ENCODE assay signal across 1 cellular context in the genomic region with DNA sequence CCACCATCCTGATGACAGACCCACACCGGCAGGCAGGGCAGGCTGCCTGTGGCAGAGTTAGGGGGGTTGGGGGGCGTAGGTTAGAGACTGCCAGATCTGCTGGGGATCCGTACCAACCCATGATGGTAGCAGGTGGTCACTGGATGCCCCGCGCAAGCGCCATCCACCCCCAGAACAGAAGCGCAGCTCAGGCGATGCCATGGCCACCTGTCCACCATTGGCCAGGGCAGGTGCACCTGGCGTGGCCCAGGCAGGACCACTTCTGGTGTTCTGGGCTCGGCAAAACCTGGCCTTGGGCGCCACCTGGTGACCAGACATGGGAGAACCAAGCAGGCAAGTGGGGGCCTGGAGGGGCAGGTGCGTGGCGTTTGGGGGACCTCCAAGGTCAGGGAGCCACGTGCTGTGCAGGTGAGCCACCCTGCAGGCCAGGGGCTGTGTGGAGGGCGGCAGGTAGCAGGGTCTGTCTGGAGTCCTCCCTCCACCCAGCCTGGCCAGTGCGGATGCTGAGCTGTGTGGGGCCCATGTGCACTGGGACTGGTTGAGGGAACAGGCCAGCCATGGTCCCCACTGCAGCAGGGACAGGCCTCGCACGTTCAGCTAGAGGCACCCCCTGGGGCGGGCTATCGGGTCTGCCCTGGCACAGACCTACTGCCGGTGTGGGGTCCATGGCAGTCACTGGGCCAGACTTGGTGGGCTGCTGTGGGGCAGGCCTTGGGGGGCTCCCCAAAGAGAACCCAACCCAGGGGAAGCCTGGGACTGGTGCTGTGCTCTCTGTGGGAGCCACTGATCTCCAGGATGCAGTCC.
TF ChIP-seq lines count a peak whose summit lies in the region.

No MANE protein-coding gene starts in this region.

TF ChIP-seq in HepG2, 621 proteins besides CTCF, POLR2A, EP300 and RAD21 (continues in another document):
- TF ChIP-seq, protein P1, sequence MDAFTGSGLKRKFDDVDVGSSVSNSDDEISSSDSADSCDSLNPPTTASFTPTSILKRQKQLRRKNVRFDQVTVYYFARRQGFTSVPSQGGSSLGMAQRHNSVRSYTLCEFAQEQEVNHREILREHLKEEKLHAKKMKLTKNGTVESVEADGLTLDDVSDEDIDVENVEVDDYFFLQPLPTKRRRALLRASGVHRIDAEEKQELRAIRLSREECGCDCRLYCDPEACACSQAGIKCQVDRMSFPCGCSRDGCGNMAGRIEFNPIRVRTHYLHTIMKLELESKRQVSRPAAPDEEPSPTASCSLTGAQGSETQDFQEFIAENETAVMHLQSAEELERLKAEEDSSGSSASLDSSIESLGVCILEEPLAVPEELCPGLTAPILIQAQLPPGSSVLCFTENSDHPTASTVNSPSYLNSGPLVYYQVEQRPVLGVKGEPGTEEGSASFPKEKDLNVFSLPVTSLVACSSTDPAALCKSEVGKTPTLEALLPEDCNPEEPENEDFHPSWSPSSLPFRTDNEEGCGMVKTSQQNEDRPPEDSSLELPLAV (CRISPR knock-in tag; conservative IDR thresholded peaks at IDR 0.05; ENCODE audit: low read depth) = no peak
- TF ChIP-seq ZNF205 (CRISPR knock-in tag; IDR thresholded peaks at IDR 0.05) = 0 out of 2 replicates have a peak, but pooled peaks have one; percentile 35
- TF ChIP-seq MED8 (CRISPR knock-in tag; IDR thresholded peaks at IDR 0.05; ENCODE audit: insufficient replicate concordance) = no peak
- TF ChIP-seq ZNF501 (CRISPR knock-in tag; IDR thresholded peaks at IDR 0.05) = 0 out of 2 replicates have a peak, but pooled peaks have one; percentile 30
- TF ChIP-seq, protein P2, sequence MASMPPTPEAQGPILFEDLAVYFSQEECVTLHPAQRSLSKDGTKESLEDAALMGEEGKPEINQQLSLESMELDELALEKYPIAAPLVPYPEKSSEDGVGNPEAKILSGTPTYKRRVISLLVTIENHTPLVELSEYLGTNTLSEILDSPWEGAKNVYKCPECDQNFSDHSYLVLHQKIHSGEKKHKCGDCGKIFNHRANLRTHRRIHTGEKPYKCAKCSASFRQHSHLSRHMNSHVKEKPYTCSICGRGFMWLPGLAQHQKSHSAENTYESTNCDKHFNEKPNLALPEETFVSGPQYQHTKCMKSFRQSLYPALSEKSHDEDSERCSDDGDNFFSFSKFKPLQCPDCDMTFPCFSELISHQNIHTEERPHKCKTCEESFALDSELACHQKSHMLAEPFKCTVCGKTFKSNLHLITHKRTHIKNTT (CRISPR knock-in tag; IDR thresholded peaks at IDR 0.05) = no peak
- TF ChIP-seq ZFP90 (CRISPR knock-in tag; IDR thresholded peaks at IDR 0.05; ENCODE audit: borderline replicate concordance) = peak; percentile 68
- TF ChIP-seq ZNF264 (CRISPR knock-in tag; IDR thresholded peaks at IDR 0.05) = 0 out of 2 replicates have a peak, but pooled peaks have one; percentile 37
- TF ChIP-seq ZNF766 (CRISPR knock-in tag; IDR thresholded peaks at IDR 0.05; ENCODE audit: borderline replicate concordance) = peak; percentile 78; the same call in 1 of the 2 replicates
- TF ChIP-seq, protein P3, sequence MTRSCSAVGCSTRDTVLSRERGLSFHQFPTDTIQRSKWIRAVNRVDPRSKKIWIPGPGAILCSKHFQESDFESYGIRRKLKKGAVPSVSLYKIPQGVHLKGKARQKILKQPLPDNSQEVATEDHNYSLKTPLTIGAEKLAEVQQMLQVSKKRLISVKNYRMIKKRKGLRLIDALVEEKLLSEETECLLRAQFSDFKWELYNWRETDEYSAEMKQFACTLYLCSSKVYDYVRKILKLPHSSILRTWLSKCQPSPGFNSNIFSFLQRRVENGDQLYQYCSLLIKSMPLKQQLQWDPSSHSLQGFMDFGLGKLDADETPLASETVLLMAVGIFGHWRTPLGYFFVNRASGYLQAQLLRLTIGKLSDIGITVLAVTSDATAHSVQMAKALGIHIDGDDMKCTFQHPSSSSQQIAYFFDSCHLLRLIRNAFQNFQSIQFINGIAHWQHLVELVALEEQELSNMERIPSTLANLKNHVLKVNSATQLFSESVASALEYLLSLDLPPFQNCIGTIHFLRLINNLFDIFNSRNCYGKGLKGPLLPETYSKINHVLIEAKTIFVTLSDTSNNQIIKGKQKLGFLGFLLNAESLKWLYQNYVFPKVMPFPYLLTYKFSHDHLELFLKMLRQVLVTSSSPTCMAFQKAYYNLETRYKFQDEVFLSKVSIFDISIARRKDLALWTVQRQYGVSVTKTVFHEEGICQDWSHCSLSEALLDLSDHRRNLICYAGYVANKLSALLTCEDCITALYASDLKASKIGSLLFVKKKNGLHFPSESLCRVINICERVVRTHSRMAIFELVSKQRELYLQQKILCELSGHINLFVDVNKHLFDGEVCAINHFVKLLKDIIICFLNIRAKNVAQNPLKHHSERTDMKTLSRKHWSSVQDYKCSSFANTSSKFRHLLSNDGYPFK (CRISPR knock-in tag; IDR thresholded peaks at IDR 0.05; ENCODE audit: borderline replicate concordance) = no peak
- peak; percentile 72; the same call in 1 of the 2 replicates for TF ChIP-seq NFKB2 (CRISPR knock-in tag; IDR thresholded peaks at IDR 0.05; ENCODE audit: borderline replicate concordance)
- peak; percentile 13; the same call in 1 of the 2 replicates for TF ChIP-seq ZBTB7A (CRISPR knock-in tag; IDR thresholded peaks at IDR 0.05)
- TF ChIP-seq, protein P4, sequence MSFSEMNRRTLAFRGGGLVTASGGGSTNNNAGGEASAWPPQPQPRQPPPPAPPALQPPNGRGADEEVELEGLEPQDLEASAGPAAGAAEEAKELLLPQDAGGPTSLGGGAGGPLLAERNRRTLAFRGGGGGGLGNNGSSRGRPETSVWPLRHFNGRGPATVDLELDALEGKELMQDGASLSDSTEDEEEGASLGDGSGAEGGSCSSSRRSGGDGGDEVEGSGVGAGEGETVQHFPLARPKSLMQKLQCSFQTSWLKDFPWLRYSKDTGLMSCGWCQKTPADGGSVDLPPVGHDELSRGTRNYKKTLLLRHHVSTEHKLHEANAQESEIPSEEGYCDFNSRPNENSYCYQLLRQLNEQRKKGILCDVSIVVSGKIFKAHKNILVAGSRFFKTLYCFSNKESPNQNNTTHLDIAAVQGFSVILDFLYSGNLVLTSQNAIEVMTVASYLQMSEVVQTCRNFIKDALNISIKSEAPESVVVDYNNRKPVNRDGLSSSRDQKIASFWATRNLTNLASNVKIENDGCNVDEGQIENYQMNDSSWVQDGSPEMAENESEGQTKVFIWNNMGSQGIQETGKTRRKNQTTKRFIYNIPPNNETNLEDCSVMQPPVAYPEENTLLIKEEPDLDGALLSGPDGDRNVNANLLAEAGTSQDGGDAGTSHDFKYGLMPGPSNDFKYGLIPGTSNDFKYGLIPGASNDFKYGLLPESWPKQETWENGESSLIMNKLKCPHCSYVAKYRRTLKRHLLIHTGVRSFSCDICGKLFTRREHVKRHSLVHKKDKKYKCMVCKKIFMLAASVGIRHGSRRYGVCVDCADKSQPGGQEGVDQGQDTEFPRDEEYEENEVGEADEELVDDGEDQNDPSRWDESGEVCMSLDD (CRISPR knock-in tag; IDR thresholded peaks at IDR 0.05; ENCODE audit: borderline replicate concordance) = peak; percentile 88; the same call in 1 of the 2 replicates
- 0 out of 2 replicates have a peak, but pooled peaks have one; percentile 47 for TF ChIP-seq HOXA5 (CRISPR knock-in tag; IDR thresholded peaks at IDR 0.05)
- TF ChIP-seq, protein P5, sequence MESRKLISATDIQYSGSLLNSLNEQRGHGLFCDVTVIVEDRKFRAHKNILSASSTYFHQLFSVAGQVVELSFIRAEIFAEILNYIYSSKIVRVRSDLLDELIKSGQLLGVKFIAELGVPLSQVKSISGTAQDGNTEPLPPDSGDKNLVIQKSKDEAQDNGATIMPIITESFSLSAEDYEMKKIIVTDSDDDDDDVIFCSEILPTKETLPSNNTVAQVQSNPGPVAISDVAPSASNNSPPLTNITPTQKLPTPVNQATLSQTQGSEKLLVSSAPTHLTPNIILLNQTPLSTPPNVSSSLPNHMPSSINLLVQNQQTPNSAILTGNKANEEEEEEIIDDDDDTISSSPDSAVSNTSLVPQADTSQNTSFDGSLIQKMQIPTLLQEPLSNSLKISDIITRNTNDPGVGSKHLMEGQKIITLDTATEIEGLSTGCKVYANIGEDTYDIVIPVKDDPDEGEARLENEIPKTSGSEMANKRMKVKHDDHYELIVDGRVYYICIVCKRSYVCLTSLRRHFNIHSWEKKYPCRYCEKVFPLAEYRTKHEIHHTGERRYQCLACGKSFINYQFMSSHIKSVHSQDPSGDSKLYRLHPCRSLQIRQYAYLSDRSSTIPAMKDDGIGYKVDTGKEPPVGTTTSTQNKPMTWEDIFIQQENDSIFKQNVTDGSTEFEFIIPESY (CRISPR knock-in tag; IDR thresholded peaks at IDR 0.05) = 0 out of 2 replicates have a peak, but pooled peaks have one; percentile 38
- peak; percentile 84; the same call in 1 of the 2 replicates for TF ChIP-seq ZBTB7B (CRISPR knock-in tag; IDR thresholded peaks at IDR 0.05)
- TF ChIP-seq, protein P6, sequence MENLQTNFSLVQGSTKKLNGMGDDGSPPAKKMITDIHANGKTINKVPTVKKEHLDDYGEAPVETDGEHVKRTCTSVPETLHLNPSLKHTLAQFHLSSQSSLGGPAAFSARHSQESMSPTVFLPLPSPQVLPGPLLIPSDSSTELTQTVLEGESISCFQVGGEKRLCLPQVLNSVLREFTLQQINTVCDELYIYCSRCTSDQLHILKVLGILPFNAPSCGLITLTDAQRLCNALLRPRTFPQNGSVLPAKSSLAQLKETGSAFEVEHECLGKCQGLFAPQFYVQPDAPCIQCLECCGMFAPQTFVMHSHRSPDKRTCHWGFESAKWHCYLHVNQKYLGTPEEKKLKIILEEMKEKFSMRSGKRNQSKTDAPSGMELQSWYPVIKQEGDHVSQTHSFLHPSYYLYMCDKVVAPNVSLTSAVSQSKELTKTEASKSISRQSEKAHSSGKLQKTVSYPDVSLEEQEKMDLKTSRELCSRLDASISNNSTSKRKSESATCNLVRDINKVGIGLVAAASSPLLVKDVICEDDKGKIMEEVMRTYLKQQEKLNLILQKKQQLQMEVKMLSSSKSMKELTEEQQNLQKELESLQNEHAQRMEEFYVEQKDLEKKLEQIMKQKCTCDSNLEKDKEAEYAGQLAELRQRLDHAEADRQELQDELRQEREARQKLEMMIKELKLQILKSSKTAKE (CRISPR knock-in tag; IDR thresholded peaks at IDR 0.05; ENCODE audit: borderline replicate concordance) = no peak
- TF ChIP-seq, protein P7, sequence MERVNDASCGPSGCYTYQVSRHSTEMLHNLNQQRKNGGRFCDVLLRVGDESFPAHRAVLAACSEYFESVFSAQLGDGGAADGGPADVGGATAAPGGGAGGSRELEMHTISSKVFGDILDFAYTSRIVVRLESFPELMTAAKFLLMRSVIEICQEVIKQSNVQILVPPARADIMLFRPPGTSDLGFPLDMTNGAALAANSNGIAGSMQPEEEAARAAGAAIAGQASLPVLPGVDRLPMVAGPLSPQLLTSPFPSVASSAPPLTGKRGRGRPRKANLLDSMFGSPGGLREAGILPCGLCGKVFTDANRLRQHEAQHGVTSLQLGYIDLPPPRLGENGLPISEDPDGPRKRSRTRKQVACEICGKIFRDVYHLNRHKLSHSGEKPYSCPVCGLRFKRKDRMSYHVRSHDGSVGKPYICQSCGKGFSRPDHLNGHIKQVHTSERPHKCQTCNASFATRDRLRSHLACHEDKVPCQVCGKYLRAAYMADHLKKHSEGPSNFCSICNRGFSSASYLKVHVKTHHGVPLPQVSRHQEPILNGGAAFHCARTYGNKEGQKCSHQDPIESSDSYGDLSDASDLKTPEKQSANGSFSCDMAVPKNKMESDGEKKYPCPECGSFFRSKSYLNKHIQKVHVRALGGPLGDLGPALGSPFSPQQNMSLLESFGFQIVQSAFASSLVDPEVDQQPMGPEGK (CRISPR knock-in tag; IDR thresholded peaks at IDR 0.05) = peak; percentile 97
- peak; percentile 72 for TF ChIP-seq MYC (CRISPR knock-in tag; IDR thresholded peaks at IDR 0.05; ENCODE audit: borderline replicate concordance)
- peak; percentile 74; the same call in 1 of the 2 replicates for TF ChIP-seq KDM2A (CRISPR knock-in tag; IDR thresholded peaks at IDR 0.05; ENCODE audit: borderline replicate concordance, low read depth)
- no peak for TF ChIP-seq ZNF260 (CRISPR knock-in tag; IDR thresholded peaks at IDR 0.05; ENCODE audit: borderline replicate concordance, low read depth)
- TF ChIP-seq ZNF768 (CRISPR knock-in tag; IDR thresholded peaks at IDR 0.05) = peak; percentile 21; the same call in 1 of the 2 replicates
- TF ChIP-seq PAF1 (CRISPR knock-in tag; IDR thresholded peaks at IDR 0.05) = no peak
- peak; percentile 77; the same call in 1 of the 2 replicates for TF ChIP-seq ZNF572 (CRISPR knock-in tag; IDR thresholded peaks at IDR 0.05)
- no peak for TF ChIP-seq FOSL1 (CRISPR knock-in tag; IDR thresholded peaks at IDR 0.05; ENCODE audit: borderline replicate concordance)
- TF ChIP-seq IRF2 (CRISPR knock-in tag; IDR thresholded peaks at IDR 0.05) = peak; percentile 53; the same call in 1 of the 2 replicates
- TF ChIP-seq ZNF331 (CRISPR knock-in tag; IDR thresholded peaks at IDR 0.05) = no peak
- peak; percentile 24; the same call in 1 of the 2 replicates for TF ChIP-seq ELF1 (CRISPR knock-in tag; IDR thresholded peaks at IDR 0.05)
- TF ChIP-seq ISL2 (CRISPR knock-in tag; IDR thresholded peaks at IDR 0.05) = peak; percentile 61
- peak; percentile 25; the same call in 1 of the 2 replicates for TF ChIP-seq KLF12 (CRISPR knock-in tag; IDR thresholded peaks at IDR 0.05; ENCODE audit: borderline replicate concordance)
- TF ChIP-seq ZFX (CRISPR knock-in tag; IDR thresholded peaks at IDR 0.05; ENCODE audit: low read depth) = peak; percentile 49
- peak; percentile 40; the same call in 1 of the 2 replicates for TF ChIP-seq SALL2 (CRISPR knock-in tag; IDR thresholded peaks at IDR 0.05)
- TF ChIP-seq, protein P8, sequence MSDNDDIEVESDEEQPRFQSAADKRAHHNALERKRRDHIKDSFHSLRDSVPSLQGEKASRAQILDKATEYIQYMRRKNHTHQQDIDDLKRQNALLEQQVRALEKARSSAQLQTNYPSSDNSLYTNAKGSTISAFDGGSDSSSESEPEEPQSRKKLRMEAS (IDR thresholded peaks at IDR 0.05) = peak; percentile 57; the same call in 1 of the 2 replicates
- TF ChIP-seq, protein P9, sequence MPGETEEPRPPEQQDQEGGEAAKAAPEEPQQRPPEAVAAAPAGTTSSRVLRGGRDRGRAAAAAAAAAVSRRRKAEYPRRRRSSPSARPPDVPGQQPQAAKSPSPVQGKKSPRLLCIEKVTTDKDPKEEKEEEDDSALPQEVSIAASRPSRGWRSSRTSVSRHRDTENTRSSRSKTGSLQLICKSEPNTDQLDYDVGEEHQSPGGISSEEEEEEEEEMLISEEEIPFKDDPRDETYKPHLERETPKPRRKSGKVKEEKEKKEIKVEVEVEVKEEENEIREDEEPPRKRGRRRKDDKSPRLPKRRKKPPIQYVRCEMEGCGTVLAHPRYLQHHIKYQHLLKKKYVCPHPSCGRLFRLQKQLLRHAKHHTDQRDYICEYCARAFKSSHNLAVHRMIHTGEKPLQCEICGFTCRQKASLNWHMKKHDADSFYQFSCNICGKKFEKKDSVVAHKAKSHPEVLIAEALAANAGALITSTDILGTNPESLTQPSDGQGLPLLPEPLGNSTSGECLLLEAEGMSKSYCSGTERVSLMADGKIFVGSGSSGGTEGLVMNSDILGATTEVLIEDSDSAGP (CRISPR knock-in tag; IDR thresholded peaks at IDR 0.05; ENCODE audit: borderline replicate concordance) = peak; percentile 56; the same call in 1 of the 2 replicates
- TF ChIP-seq, protein P10, sequence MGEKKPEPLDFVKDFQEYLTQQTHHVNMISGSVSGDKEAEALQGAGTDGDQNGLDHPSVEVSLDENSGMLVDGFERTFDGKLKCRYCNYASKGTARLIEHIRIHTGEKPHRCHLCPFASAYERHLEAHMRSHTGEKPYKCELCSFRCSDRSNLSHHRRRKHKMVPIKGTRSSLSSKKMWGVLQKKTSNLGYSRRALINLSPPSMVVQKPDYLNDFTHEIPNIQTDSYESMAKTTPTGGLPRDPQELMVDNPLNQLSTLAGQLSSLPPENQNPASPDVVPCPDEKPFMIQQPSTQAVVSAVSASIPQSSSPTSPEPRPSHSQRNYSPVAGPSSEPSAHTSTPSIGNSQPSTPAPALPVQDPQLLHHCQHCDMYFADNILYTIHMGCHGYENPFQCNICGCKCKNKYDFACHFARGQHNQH (CRISPR knock-in tag; IDR thresholded peaks at IDR 0.05) = peak; percentile 41; the same call in 1 of the 2 replicates
